1 cellular context compared by ENCODE assay signal in genomic region chr19:19385900-19386339, GRCh38.
TF ChIP-seq lines count a peak whose summit lies in the region.

No MANE protein-coding gene starts in this region.

TF ChIP-seq in K562, 482 proteins besides CTCF, POLR2A, EP300 and RAD21 (continued from another document and continues in another):
- TF ChIP-seq, protein P1, sequence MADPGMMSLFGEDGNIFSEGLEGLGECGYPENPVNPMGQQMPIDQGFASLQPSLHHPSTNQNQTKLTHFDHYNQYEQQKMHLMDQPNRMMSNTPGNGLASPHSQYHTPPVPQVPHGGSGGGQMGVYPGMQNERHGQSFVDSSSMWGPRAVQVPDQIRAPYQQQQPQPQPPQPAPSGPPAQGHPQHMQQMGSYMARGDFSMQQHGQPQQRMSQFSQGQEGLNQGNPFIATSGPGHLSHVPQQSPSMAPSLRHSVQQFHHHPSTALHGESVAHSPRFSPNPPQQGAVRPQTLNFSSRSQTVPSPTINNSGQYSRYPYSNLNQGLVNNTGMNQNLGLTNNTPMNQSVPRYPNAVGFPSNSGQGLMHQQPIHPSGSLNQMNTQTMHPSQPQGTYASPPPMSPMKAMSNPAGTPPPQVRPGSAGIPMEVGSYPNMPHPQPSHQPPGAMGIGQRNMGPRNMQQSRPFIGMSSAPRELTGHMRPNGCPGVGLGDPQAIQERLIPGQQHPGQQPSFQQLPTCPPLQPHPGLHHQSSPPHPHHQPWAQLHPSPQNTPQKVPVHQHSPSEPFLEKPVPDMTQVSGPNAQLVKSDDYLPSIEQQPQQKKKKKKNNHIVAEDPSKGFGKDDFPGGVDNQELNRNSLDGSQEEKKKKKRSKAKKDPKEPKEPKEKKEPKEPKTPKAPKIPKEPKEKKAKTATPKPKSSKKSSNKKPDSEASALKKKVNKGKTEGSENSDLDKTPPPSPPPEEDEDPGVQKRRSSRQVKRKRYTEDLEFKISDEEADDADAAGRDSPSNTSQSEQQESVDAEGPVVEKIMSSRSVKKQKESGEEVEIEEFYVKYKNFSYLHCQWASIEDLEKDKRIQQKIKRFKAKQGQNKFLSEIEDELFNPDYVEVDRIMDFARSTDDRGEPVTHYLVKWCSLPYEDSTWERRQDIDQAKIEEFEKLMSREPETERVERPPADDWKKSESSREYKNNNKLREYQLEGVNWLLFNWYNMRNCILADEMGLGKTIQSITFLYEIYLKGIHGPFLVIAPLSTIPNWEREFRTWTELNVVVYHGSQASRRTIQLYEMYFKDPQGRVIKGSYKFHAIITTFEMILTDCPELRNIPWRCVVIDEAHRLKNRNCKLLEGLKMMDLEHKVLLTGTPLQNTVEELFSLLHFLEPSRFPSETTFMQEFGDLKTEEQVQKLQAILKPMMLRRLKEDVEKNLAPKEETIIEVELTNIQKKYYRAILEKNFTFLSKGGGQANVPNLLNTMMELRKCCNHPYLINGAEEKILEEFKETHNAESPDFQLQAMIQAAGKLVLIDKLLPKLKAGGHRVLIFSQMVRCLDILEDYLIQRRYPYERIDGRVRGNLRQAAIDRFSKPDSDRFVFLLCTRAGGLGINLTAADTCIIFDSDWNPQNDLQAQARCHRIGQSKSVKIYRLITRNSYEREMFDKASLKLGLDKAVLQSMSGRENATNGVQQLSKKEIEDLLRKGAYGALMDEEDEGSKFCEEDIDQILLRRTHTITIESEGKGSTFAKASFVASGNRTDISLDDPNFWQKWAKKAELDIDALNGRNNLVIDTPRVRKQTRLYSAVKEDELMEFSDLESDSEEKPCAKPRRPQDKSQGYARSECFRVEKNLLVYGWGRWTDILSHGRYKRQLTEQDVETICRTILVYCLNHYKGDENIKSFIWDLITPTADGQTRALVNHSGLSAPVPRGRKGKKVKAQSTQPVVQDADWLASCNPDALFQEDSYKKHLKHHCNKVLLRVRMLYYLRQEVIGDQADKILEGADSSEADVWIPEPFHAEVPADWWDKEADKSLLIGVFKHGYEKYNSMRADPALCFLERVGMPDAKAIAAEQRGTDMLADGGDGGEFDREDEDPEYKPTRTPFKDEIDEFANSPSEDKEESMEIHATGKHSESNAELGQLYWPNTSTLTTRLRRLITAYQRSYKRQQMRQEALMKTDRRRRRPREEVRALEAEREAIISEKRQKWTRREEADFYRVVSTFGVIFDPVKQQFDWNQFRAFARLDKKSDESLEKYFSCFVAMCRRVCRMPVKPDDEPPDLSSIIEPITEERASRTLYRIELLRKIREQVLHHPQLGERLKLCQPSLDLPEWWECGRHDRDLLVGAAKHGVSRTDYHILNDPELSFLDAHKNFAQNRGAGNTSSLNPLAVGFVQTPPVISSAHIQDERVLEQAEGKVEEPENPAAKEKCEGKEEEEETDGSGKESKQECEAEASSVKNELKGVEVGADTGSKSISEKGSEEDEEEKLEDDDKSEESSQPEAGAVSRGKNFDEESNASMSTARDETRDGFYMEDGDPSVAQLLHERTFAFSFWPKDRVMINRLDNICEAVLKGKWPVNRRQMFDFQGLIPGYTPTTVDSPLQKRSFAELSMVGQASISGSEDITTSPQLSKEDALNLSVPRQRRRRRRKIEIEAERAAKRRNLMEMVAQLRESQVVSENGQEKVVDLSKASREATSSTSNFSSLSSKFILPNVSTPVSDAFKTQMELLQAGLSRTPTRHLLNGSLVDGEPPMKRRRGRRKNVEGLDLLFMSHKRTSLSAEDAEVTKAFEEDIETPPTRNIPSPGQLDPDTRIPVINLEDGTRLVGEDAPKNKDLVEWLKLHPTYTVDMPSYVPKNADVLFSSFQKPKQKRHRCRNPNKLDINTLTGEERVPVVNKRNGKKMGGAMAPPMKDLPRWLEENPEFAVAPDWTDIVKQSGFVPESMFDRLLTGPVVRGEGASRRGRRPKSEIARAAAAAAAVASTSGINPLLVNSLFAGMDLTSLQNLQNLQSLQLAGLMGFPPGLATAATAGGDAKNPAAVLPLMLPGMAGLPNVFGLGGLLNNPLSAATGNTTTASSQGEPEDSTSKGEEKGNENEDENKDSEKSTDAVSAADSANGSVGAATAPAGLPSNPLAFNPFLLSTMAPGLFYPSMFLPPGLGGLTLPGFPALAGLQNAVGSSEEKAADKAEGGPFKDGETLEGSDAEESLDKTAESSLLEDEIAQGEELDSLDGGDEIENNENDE (IDR thresholded peaks at IDR 0.05; ENCODE audit: low read depth, low read length): no peak
- TF ChIP-seq ZNF431 (CRISPR knock-in tag; IDR thresholded peaks at IDR 0.05): no peak
- TF ChIP-seq HSF4 (CRISPR knock-in tag; IDR thresholded peaks at IDR 0.05; ENCODE audit: borderline replicate concordance): no peak
- TF ChIP-seq POLR2AphosphoS5 (IDR thresholded peaks at IDR 0.05; ENCODE audit: control insufficient read depth, insufficient read depth, low read depth, low read length): peak; percentile 54; the same call in 1 of the 2 replicates
- no peak for TF ChIP-seq GTF2F1 (IDR thresholded peaks at IDR 0.05; ENCODE audit: low read depth, low read length)
- peak; percentile 54; the same call in 1 of the 2 replicates for TF ChIP-seq SIN3B (IDR thresholded peaks at IDR 0.05; ENCODE audit: low read depth)
- TF ChIP-seq HDGF (IDR thresholded peaks at IDR 0.05): no peak
- no peak for TF ChIP-seq HEY1 (CRISPR knock-in tag; IDR thresholded peaks at IDR 0.05; ENCODE audit: borderline replicate concordance)
- TF ChIP-seq, protein P2, sequence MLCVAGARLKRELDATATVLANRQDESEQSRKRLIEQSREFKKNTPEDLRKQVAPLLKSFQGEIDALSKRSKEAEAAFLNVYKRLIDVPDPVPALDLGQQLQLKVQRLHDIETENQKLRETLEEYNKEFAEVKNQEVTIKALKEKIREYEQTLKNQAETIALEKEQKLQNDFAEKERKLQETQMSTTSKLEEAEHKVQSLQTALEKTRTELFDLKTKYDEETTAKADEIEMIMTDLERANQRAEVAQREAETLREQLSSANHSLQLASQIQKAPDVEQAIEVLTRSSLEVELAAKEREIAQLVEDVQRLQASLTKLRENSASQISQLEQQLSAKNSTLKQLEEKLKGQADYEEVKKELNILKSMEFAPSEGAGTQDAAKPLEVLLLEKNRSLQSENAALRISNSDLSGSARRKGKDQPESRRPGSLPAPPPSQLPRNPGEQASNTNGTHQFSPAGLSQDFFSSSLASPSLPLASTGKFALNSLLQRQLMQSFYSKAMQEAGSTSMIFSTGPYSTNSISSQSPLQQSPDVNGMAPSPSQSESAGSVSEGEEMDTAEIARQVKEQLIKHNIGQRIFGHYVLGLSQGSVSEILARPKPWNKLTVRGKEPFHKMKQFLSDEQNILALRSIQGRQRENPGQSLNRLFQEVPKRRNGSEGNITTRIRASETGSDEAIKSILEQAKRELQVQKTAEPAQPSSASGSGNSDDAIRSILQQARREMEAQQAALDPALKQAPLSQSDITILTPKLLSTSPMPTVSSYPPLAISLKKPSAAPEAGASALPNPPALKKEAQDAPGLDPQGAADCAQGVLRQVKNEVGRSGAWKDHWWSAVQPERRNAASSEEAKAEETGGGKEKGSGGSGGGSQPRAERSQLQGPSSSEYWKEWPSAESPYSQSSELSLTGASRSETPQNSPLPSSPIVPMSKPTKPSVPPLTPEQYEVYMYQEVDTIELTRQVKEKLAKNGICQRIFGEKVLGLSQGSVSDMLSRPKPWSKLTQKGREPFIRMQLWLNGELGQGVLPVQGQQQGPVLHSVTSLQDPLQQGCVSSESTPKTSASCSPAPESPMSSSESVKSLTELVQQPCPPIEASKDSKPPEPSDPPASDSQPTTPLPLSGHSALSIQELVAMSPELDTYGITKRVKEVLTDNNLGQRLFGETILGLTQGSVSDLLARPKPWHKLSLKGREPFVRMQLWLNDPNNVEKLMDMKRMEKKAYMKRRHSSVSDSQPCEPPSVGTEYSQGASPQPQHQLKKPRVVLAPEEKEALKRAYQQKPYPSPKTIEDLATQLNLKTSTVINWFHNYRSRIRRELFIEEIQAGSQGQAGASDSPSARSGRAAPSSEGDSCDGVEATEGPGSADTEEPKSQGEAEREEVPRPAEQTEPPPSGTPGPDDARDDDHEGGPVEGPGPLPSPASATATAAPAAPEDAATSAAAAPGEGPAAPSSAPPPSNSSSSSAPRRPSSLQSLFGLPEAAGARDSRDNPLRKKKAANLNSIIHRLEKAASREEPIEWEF (CRISPR knock-in tag; IDR thresholded peaks at IDR 0.05): no peak
- TF ChIP-seq IRF2 (CRISPR knock-in tag; IDR thresholded peaks at IDR 0.05): no peak
- TF ChIP-seq SMAD4 (CRISPR knock-in tag; conservative IDR thresholded peaks at IDR 0.05): peak; percentile 92
- peak; percentile 47; the same call in 1 of the 2 replicates for TF ChIP-seq SPI1 (IDR thresholded peaks at IDR 0.05; ENCODE audit: borderline replicate concordance, low read depth, low read length)
- TF ChIP-seq MYNN (IDR thresholded peaks at IDR 0.05): no peak
- no peak for TF ChIP-seq MYNN (CRISPR knock-in tag; IDR thresholded peaks at IDR 0.05)
- no peak for TF ChIP-seq BCL6 (CRISPR knock-in tag; IDR thresholded peaks at IDR 0.05)
- no peak for TF ChIP-seq ARID1B (IDR thresholded peaks at IDR 0.05)
- TF ChIP-seq ZNF3 (CRISPR knock-in tag; IDR thresholded peaks at IDR 0.05): no peak
- TF ChIP-seq NR2C1 (IDR thresholded peaks at IDR 0.05): no peak
- TF ChIP-seq NR2C1 (tag; IDR thresholded peaks at IDR 0.05): no peak
- TF ChIP-seq E2F3 (CRISPR knock-in tag; IDR thresholded peaks at IDR 0.05): no peak
- no peak for TF ChIP-seq NBN (IDR thresholded peaks at IDR 0.05; ENCODE audit: low read depth)
- no peak for TF ChIP-seq RBM15 (IDR thresholded peaks at IDR 0.05; ENCODE audit: insufficient read depth, low read length)
- TF ChIP-seq MCM3 (IDR thresholded peaks at IDR 0.05): no peak
- TF ChIP-seq SMARCC2 (IDR thresholded peaks at IDR 0.05; ENCODE audit: low read depth): no peak
- no peak for TF ChIP-seq ZNF644 (tag; IDR thresholded peaks at IDR 0.05; ENCODE audit: low read depth)
- no peak for TF ChIP-seq ZNF217 (CRISPR knock-in tag; IDR thresholded peaks at IDR 0.05)
- TF ChIP-seq HIVEP1 (CRISPR knock-in tag; IDR thresholded peaks at IDR 0.05): no peak
- TF ChIP-seq, protein P3, sequence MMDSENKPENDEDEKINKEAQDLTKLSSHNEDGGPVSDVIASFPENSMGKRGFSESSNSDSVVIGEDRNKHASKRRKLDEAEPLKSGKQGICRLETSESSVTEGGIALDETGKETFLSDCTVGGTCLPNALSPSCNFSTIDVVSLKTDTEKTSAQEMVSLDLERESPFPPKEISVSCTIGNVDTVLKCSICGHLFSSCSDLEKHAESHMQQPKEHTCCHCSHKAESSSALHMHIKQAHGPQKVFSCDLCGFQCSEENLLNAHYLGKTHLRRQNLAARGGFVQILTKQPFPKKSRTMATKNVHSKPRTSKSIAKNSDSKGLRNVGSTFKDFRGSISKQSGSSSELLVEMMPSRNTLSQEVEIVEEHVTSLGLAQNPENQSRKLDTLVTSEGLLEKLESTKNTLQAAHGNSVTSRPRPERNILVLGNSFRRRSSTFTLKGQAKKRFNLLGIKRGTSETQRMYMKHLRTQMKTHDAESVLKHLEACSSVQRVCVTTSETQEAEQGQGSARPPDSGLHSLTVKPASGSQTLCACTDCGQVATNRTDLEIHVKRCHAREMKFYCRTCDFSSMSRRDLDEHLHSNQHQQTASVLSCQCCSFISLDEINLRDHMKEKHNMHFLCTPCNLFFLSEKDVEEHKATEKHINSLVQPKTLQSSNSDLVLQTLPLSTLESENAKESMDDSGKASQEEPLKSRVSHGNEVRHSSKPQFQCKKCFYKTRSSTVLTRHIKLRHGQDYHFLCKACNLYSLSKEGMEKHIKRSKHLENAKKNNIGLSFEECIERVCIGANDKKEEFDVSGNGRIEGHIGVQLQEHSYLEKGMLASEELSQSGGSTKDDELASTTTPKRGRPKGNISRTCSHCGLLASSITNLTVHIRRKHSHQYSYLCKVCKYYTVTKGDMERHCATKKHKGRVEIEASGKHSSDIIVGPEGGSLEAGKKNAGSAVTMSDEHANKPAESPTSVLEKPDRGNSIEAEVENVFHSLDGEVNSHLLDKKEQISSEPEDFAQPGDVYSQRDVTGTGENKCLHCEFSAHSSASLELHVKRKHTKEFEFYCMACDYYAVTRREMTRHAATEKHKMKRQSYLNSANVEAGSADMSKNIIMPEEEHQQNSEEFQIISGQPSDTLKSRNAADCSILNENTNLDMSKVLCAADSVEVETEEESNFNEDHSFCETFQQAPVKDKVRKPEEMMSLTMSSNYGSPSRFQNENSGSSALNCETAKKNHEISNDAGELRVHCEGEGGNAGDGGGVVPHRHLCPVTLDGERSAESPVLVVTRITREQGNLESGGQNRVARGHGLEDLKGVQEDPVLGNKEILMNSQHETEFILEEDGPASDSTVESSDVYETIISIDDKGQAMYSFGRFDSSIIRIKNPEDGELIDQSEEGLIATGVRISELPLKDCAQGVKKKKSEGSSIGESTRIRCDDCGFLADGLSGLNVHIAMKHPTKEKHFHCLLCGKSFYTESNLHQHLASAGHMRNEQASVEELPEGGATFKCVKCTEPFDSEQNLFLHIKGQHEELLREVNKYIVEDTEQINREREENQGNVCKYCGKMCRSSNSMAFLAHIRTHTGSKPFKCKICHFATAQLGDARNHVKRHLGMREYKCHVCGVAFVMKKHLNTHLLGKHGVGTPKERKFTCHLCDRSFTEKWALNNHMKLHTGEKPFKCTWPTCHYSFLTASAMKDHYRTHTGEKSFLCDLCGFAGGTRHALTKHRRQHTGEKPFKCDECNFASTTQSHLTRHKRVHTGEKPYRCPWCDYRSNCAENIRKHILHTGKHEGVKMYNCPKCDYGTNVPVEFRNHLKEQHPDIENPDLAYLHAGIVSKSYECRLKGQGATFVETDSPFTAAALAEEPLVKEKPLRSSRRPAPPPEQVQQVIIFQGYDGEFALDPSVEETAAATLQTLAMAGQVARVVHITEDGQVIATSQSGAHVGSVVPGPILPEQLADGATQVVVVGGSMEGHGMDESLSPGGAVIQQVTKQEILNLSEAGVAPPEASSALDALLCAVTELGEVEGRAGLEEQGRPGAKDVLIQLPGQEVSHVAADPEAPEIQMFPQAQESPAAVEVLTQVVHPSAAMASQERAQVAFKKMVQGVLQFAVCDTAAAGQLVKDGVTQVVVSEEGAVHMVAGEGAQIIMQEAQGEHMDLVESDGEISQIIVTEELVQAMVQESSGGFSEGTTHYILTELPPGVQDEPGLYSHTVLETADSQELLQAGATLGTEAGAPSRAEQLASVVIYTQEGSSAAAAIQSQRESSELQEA (IDR thresholded peaks at IDR 0.05; ENCODE audit: low read depth): no peak
- TF ChIP-seq, protein P4, sequence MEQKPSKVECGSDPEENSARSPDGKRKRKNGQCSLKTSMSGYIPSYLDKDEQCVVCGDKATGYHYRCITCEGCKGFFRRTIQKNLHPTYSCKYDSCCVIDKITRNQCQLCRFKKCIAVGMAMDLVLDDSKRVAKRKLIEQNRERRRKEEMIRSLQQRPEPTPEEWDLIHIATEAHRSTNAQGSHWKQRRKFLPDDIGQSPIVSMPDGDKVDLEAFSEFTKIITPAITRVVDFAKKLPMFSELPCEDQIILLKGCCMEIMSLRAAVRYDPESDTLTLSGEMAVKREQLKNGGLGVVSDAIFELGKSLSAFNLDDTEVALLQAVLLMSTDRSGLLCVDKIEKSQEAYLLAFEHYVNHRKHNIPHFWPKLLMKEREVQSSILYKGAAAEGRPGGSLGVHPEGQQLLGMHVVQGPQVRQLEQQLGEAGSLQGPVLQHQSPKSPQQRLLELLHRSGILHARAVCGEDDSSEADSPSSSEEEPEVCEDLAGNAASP (IDR thresholded peaks at IDR 0.05): no peak
- peak; percentile 74 for TF ChIP-seq CCNT2 (IDR thresholded peaks at IDR 0.05; ENCODE audit: borderline replicate concordance, extremely low read depth, insufficient read length, low read depth, low read length)
- no peak for TF ChIP-seq U2AF1 (optimal IDR thresholded peaks at IDR 0.05; ENCODE audit: low read depth, low read length)
- no peak for TF ChIP-seq ZNF175 (CRISPR knock-in tag; IDR thresholded peaks at IDR 0.05; ENCODE audit: low read depth)
- no peak for TF ChIP-seq ETS2 (tag; IDR thresholded peaks at IDR 0.05; ENCODE audit: borderline replicate concordance, poor library complexity, severe bottlenecking)
- no peak for TF ChIP-seq KLF1 (tag; IDR thresholded peaks at IDR 0.05)
